In genomic region chr4:69458184-69458826, GRCh38 we compare ENCODE assay signal across 1 cellular context.
A peak's percentile ranks its signal among the peaks of the same experiment; 100 is the strongest.
TF ChIP-seq lines count a peak whose summit lies in the region.

No MANE protein-coding gene starts in this region.

TF ChIP-seq in HepG2, 621 proteins besides CTCF, POLR2A, EP300 and RAD21 (continued from another document and continues in another):
- TF ChIP-seq ARID4A (CRISPR knock-in tag; IDR thresholded peaks at IDR 0.05; ENCODE audit: borderline replicate concordance) (peak; percentile 38; the same call in 1 of the 2 replicates), PLSCR1 (CRISPR knock-in tag; IDR thresholded peaks at IDR 0.05; ENCODE audit: borderline replicate concordance) (no peak), MIER3 (CRISPR knock-in tag; IDR thresholded peaks at IDR 0.05; ENCODE audit: borderline replicate concordance) (peak; percentile 81; the same call in 1 of the 2 replicates), ZBTB7A (CRISPR knock-in tag; IDR thresholded peaks at IDR 0.05) (no peak), ZNF646 (CRISPR knock-in tag; IDR thresholded peaks at IDR 0.05) (no peak), STAG1 (CRISPR knock-in tag; IDR thresholded peaks at IDR 0.05) (no peak), ATF7-NPFF (CRISPR knock-in tag; IDR thresholded peaks at IDR 0.05; ENCODE audit: low read depth) (no peak), MAFK (conservative IDR thresholded peaks at IDR 0.05 in 1 of 2, IDR thresholded peaks at IDR 0.05 in 1 of 2; ENCODE audit: low read length in 2 of 2) (no peak), ZSCAN9 (CRISPR knock-in tag; IDR thresholded peaks at IDR 0.05; ENCODE audit: borderline replicate concordance) (0 out of 2 replicates have a peak, but pooled peaks have one; percentile 50), PREB (CRISPR knock-in tag; IDR thresholded peaks at IDR 0.05) (no peak), SUZ12 (IDR thresholded peaks at IDR 0.05; ENCODE audit: low read depth, low read length) (no peak), LRRFIP1 (CRISPR knock-in tag; conservative IDR thresholded peaks at IDR 0.05) (no peak), ZNF777 (CRISPR knock-in tag; IDR thresholded peaks at IDR 0.05) (no peak), KDM2A (CRISPR knock-in tag; IDR thresholded peaks at IDR 0.05; ENCODE audit: borderline replicate concordance, low read depth) (no peak), PAWR (CRISPR knock-in tag; IDR thresholded peaks at IDR 0.05; ENCODE audit: borderline replicate concordance) (no peak), ZNF616 (CRISPR knock-in tag; IDR thresholded peaks at IDR 0.05; ENCODE audit: low read depth) (no peak), SP1 (IDR thresholded peaks at IDR 0.05) (no peak), SP1 (CRISPR knock-in tag; IDR thresholded peaks at IDR 0.05) (no peak), MIER2 (CRISPR knock-in tag; IDR thresholded peaks at IDR 0.05) (no peak), ZNF609 (CRISPR knock-in tag; IDR thresholded peaks at IDR 0.05; ENCODE audit: borderline replicate concordance) (no peak), TAF15 (IDR thresholded peaks at IDR 0.05; ENCODE audit: low read depth, low read length, poor library complexity, severe bottlenecking) (no peak), ZSCAN12 (CRISPR knock-in tag; IDR thresholded peaks at IDR 0.05) (no peak), GABPA (IDR thresholded peaks at IDR 0.05; ENCODE audit: low read depth, low read length) (no peak), GABPA (CRISPR knock-in tag; IDR thresholded peaks at IDR 0.05; ENCODE audit: low read depth) (no peak), MBNL3 (CRISPR knock-in tag; conservative IDR thresholded peaks at IDR 0.05) (no peak)
- TF ChIP-seq, protein P1, sequence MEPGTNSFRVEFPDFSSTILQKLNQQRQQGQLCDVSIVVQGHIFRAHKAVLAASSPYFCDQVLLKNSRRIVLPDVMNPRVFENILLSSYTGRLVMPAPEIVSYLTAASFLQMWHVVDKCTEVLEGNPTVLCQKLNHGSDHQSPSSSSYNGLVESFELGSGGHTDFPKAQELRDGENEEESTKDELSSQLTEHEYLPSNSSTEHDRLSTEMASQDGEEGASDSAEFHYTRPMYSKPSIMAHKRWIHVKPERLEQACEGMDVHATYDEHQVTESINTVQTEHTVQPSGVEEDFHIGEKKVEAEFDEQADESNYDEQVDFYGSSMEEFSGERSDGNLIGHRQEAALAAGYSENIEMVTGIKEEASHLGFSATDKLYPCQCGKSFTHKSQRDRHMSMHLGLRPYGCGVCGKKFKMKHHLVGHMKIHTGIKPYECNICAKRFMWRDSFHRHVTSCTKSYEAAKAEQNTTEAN (CRISPR knock-in tag; conservative IDR thresholded peaks at IDR 0.05), result no peak
- TF ChIP-seq, protein P2, sequence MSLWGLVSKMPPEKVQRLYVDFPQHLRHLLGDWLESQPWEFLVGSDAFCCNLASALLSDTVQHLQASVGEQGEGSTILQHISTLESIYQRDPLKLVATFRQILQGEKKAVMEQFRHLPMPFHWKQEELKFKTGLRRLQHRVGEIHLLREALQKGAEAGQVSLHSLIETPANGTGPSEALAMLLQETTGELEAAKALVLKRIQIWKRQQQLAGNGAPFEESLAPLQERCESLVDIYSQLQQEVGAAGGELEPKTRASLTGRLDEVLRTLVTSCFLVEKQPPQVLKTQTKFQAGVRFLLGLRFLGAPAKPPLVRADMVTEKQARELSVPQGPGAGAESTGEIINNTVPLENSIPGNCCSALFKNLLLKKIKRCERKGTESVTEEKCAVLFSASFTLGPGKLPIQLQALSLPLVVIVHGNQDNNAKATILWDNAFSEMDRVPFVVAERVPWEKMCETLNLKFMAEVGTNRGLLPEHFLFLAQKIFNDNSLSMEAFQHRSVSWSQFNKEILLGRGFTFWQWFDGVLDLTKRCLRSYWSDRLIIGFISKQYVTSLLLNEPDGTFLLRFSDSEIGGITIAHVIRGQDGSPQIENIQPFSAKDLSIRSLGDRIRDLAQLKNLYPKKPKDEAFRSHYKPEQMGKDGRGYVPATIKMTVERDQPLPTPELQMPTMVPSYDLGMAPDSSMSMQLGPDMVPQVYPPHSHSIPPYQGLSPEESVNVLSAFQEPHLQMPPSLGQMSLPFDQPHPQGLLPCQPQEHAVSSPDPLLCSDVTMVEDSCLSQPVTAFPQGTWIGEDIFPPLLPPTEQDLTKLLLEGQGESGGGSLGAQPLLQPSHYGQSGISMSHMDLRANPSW (CRISPR knock-in tag; IDR thresholded peaks at IDR 0.05; ENCODE audit: borderline replicate concordance), result no peak; the same call in 1 of the 2 replicates
- TF ChIP-seq, protein P3, sequence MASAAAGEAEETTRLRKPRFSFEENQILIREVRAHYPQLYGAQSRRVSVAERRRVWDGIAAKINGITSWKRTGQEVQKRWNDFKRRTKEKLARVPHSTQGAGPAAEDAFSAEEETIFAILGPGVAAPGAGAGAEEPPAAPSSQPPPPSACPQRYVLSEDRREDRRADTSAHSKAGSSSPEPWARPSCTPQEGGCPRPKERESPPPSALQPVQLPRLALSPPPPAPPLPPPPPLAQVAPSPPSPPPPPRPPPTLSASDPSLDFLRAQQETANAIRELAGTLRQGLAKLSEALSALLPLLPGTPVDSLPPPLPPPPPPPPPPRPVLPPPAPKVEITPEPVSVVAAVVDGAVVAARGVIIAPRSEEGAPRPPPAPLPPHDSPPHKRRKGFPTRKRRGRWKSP (CRISPR knock-in tag; IDR thresholded peaks at IDR 0.05), result no peak
